In genomic region chr5:55176176-55176818, GRCh38 we compare ENCODE assay signal across 1 cellular context.
TF ChIP-seq lines count a peak whose summit lies in the region.

No MANE protein-coding gene starts in this region.

TF ChIP-seq in HepG2, 621 proteins besides CTCF, POLR2A, EP300 and RAD21 (continued from another document and continues in another):
- no peak for TF ChIP-seq ZUFSP (CRISPR knock-in tag; IDR thresholded peaks at IDR 0.05; ENCODE audit: borderline replicate concordance)
- TF ChIP-seq NCOA2 (CRISPR knock-in tag; IDR thresholded peaks at IDR 0.05): no peak
- TF ChIP-seq ZNF451 (CRISPR knock-in tag; IDR thresholded peaks at IDR 0.05): no peak
- no peak for TF ChIP-seq PRMT3 (CRISPR knock-in tag; IDR thresholded peaks at IDR 0.05; ENCODE audit: borderline replicate concordance, low read depth)
- TF ChIP-seq ZNF7 (CRISPR knock-in tag; IDR thresholded peaks at IDR 0.05): no peak
- no peak for TF ChIP-seq ZMAT3 (CRISPR knock-in tag; conservative IDR thresholded peaks at IDR 0.05)
- no peak for TF ChIP-seq ZNF260 (CRISPR knock-in tag; IDR thresholded peaks at IDR 0.05; ENCODE audit: borderline replicate concordance, low read depth)
- TF ChIP-seq DNMT1 (CRISPR knock-in tag; IDR thresholded peaks at IDR 0.05): 0 out of 2 replicates have a peak, but pooled peaks have one; percentile 53
- TF ChIP-seq ZNF572 (CRISPR knock-in tag; IDR thresholded peaks at IDR 0.05): no peak
- no peak for TF ChIP-seq TP53 (CRISPR knock-in tag; conservative IDR thresholded peaks at IDR 0.05)
- peak; percentile 69 for TF ChIP-seq SALL1 (CRISPR knock-in tag; IDR thresholded peaks at IDR 0.05)
- no peak for TF ChIP-seq USF2 (IDR thresholded peaks at IDR 0.05; ENCODE audit: low read depth, low read length)
- no peak for TF ChIP-seq USF2 (CRISPR knock-in tag; IDR thresholded peaks at IDR 0.05; ENCODE audit: borderline replicate concordance)
- TF ChIP-seq ZNF44 (CRISPR knock-in tag; IDR thresholded peaks at IDR 0.05): no peak
- TF ChIP-seq, protein P1, sequence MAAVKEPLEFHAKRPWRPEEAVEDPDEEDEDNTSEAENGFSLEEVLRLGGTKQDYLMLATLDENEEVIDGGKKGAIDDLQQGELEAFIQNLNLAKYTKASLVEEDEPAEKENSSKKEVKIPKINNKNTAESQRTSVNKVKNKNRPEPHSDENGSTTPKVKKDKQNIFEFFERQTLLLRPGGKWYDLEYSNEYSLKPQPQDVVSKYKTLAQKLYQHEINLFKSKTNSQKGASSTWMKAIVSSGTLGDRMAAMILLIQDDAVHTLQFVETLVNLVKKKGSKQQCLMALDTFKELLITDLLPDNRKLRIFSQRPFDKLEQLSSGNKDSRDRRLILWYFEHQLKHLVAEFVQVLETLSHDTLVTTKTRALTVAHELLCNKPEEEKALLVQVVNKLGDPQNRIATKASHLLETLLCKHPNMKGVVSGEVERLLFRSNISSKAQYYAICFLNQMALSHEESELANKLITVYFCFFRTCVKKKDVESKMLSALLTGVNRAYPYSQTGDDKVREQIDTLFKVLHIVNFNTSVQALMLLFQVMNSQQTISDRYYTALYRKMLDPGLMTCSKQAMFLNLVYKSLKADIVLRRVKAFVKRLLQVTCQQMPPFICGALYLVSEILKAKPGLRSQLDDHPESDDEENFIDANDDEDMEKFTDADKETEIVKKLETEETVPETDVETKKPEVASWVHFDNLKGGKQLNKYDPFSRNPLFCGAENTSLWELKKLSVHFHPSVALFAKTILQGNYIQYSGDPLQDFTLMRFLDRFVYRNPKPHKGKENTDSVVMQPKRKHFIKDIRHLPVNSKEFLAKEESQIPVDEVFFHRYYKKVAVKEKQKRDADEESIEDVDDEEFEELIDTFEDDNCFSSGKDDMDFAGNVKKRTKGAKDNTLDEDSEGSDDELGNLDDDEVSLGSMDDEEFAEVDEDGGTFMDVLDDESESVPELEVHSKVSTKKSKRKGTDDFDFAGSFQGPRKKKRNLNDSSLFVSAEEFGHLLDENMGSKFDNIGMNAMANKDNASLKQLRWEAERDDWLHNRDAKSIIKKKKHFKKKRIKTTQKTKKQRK (IDR thresholded peaks at IDR 0.05; ENCODE audit: low read length): no peak
- no peak for TF ChIP-seq ZNF598 (CRISPR knock-in tag; IDR thresholded peaks at IDR 0.05; ENCODE audit: borderline replicate concordance)
- no peak for TF ChIP-seq KLF9 (CRISPR knock-in tag; IDR thresholded peaks at IDR 0.05; ENCODE audit: low read depth)
- no peak for TF ChIP-seq BHLHE40 (IDR thresholded peaks at IDR 0.05; ENCODE audit: low read length)
- TF ChIP-seq, protein P2, sequence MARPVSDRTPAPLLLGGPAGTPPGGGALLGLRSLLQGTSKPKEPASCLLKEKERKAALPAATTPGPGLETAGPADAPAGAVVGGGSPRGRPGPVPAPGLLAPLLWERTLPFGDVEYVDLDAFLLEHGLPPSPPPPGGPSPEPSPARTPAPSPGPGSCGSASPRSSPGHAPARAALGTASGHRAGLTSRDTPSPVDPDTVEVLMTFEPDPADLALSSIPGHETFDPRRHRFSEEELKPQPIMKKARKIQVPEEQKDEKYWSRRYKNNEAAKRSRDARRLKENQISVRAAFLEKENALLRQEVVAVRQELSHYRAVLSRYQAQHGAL (CRISPR knock-in tag; IDR thresholded peaks at IDR 0.05; ENCODE audit: not compliant biosample characterization): no peak
- TF ChIP-seq BCL6 (CRISPR knock-in tag; IDR thresholded peaks at IDR 0.05): no peak
- TF ChIP-seq, protein P3, sequence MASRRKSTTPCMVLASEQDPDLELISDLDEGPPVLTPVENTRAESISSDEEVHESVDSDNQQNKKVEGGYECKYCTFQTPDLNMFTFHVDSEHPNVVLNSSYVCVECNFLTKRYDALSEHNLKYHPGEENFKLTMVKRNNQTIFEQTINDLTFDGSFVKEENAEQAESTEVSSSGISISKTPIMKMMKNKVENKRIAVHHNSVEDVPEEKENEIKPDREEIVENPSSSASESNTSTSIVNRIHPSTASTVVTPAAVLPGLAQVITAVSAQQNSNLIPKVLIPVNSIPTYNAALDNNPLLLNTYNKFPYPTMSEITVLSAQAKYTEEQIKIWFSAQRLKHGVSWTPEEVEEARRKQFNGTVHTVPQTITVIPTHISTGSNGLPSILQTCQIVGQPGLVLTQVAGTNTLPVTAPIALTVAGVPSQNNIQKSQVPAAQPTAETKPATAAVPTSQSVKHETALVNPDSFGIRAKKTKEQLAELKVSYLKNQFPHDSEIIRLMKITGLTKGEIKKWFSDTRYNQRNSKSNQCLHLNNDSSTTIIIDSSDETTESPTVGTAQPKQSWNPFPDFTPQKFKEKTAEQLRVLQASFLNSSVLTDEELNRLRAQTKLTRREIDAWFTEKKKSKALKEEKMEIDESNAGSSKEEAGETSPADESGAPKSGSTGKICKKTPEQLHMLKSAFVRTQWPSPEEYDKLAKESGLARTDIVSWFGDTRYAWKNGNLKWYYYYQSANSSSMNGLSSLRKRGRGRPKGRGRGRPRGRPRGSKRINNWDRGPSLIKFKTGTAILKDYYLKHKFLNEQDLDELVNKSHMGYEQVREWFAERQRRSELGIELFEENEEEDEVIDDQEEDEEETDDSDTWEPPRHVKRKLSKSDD (CRISPR knock-in tag; IDR thresholded peaks at IDR 0.05; ENCODE audit: low read depth): no peak
- TF ChIP-seq, protein P4, sequence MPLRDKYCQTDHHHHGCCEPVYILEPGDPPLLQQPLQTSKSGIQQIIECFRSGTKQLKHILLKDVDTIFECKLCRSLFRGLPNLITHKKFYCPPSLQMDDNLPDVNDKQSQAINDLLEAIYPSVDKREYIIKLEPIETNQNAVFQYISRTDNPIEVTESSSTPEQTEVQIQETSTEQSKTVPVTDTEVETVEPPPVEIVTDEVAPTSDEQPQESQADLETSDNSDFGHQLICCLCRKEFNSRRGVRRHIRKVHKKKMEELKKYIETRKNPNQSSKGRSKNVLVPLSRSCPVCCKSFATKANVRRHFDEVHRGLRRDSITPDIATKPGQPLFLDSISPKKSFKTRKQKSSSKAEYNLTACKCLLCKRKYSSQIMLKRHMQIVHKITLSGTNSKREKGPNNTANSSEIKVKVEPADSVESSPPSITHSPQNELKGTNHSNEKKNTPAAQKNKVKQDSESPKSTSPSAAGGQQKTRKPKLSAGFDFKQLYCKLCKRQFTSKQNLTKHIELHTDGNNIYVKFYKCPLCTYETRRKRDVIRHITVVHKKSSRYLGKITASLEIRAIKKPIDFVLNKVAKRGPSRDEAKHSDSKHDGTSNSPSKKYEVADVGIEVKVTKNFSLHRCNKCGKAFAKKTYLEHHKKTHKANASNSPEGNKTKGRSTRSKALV (CRISPR knock-in tag; IDR thresholded peaks at IDR 0.05): peak; percentile 97; the same call in 1 of the 2 replicates
- no peak for TF ChIP-seq HOMEZ (CRISPR knock-in tag; IDR thresholded peaks at IDR 0.05; ENCODE audit: low read depth)
- no peak for TF ChIP-seq ZBTB44 (CRISPR knock-in tag; IDR thresholded peaks at IDR 0.05)
- no peak for TF ChIP-seq SMAD3 (CRISPR knock-in tag; IDR thresholded peaks at IDR 0.05)
- TF ChIP-seq ATF2 (CRISPR knock-in tag; IDR thresholded peaks at IDR 0.05): no peak
- no peak for TF ChIP-seq TRAFD1 (CRISPR knock-in tag; IDR thresholded peaks at IDR 0.05; ENCODE audit: borderline replicate concordance)
- TF ChIP-seq, protein P5, sequence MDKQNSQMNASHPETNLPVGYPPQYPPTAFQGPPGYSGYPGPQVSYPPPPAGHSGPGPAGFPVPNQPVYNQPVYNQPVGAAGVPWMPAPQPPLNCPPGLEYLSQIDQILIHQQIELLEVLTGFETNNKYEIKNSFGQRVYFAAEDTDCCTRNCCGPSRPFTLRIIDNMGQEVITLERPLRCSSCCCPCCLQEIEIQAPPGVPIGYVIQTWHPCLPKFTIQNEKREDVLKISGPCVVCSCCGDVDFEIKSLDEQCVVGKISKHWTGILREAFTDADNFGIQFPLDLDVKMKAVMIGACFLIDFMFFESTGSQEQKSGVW (CRISPR knock-in tag; IDR thresholded peaks at IDR 0.05; ENCODE audit: borderline replicate concordance): no peak
- TF ChIP-seq, protein P6, sequence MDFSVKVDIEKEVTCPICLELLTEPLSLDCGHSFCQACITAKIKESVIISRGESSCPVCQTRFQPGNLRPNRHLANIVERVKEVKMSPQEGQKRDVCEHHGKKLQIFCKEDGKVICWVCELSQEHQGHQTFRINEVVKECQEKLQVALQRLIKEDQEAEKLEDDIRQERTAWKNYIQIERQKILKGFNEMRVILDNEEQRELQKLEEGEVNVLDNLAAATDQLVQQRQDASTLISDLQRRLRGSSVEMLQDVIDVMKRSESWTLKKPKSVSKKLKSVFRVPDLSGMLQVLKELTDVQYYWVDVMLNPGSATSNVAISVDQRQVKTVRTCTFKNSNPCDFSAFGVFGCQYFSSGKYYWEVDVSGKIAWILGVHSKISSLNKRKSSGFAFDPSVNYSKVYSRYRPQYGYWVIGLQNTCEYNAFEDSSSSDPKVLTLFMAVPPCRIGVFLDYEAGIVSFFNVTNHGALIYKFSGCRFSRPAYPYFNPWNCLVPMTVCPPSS (IDR thresholded peaks at IDR 0.05): no peak
- no peak for TF ChIP-seq POLR2G (IDR thresholded peaks at IDR 0.05; ENCODE audit: low read depth, low read length)
- TF ChIP-seq CEBPG (CRISPR knock-in tag; IDR thresholded peaks at IDR 0.05): no peak
- no peak for TF ChIP-seq ATAD3A (CRISPR knock-in tag; IDR thresholded peaks at IDR 0.05)
